Comparison of ENCODE assay signal across 8 cellular contexts in the genomic region with DNA sequence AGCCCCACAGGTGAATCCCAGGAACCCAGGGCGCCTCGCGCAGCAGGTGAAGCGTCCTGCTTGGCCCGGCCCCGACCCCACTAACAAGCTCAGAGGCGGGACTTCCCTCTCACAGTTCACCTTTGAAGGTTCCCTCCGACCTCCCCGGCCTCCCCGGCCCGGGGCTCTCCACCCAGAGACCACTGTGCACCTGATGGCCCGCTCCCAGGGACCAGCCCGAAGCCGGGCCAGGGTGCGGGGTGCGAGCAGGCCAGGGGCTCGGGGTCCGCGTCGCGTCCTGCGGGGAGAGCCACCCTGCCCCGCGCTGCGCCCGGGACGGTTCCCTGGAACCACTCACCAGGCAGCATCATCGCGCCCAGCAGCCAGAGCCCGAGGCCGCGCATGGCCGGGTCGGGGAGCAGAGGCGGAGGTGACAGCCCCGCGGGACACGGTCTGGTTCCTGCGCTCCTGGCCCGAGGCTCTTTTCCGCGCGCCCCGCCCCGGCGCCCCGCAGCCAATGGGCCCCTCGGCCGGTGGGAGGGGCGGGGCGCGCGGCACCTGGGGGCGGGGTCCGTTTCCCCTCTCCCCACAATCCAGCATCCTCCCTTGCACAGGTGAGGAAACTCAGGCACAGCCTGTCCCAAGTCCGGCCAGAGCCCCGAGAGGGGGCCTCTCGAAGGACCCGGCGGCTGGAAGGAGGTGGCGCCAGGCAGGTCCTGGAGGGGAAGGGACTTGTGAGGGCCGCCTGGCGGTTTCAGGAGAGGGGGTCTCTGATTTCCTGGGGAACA. TPM values are rescaled to one million over a fixed set of nuclear protein-coding genes. Genes with fewer than 3 reads are reported as not detected.
DNase-seq lines count a peak whose midpoint lies in the region; ATAC-seq and TF ChIP-seq lines count a peak whose summit lies in the region.

A gene (minus strand): TSS at position 434 of the 767 bp plus-strand sequence. CDS start 51 bp downstream, at position 383.

- intact Hi-C loops in dorsolateral prefrontal cortex (cut with DNase I), result no loop called here

- peak; percentile 54 for DNase-seq in BE2C
- peak; percentile 82 to 86 for DNase-seq in activated CD4-positive, alpha-beta T cell treated with anti-CD3 and anti-CD28 coated beads, Interleukin-2, amount 50 U/mL, for 48 hours
- DNase-seq in retina, result peak; percentile 51
- no peak for DNase-seq in dorsolateral prefrontal cortex
- DNase-seq in 8988T, result no peak

- H3K36me3 ChIP-seq in BE2C (peaks cover 3% of the 10 kb centered on the region; the same call in 1 of the 2 replicates), esophagus (ENCODE audit: control insufficient read depth in 2 of 2, insufficient read depth in 2 of 2, low read length in 1 of 2) (peaks cover 0 to 23% of the 10 kb centered on the region in 2 donors)

- ATAC-seq in GM19324 (IDR thresholded peaks at IDR 0.05; ENCODE audit: low FRiP score, unreplicated experiment) (peak; percentile 51), HG03457 (IDR thresholded peaks at IDR 0.05; ENCODE audit: unreplicated experiment) (peak; percentile 32)

- H3K27ac ChIP-seq in esophagus (ENCODE audit: low read depth in 2 of 2, low read length in 1 of 2) (no peak within 1 kb of the TSS), dorsolateral prefrontal cortex (no peak within 1 kb of the TSS)

- peaks cover 18% of the 10 kb centered on the region for H3K27me3 ChIP-seq in BE2C
- no peaks in the 10 kb centered on the region for H3K27me3 ChIP-seq in esophagus (ENCODE audit: control insufficient read depth in 1 of 2, insufficient read depth in 2 of 2, low read length in 2 of 2)
- H3K27me3 ChIP-seq in dorsolateral prefrontal cortex, result peaks cover 0 to 27% (median 14%) of the 10 kb centered on the region in 45 donors

- no peaks in the 10 kb centered on the region for H3K9me3 ChIP-seq in BE2C
- no peaks in the 10 kb centered on the region for H3K9me3 ChIP-seq in esophagus (ENCODE audit: control insufficient read depth in 2 of 2, insufficient read depth in 1 of 2, low read depth in 1 of 2, low read length in 1 of 2)

- H3K4me1 ChIP-seq in BE2C (peaks cover 3% of the 10 kb centered on the region; the same call in 1 of the 2 replicates), esophagus (ENCODE audit: control insufficient read depth in 2 of 2, insufficient read depth in 2 of 2, low read length in 1 of 2) (peaks cover 2 to 5% of the 10 kb centered on the region in 2 donors)

- H3K4me3 ChIP-seq in BE2C (ENCODE audit: low read depth, low read length), result no peak within 1 kb of the TSS
- peak within 1 kb of the TSS; percentile 21 to 32 for H3K4me3 ChIP-seq in esophagus (ENCODE audit: low read depth in 1 of 2, low read length in 2 of 2)
- H3K4me3 ChIP-seq in dorsolateral prefrontal cortex, result peak within 1 kb of the TSS in 2 of 59 donors; percentile 15 to 37

- TF ChIP-seq CTCF in BE2C (IDR thresholded peaks at IDR 0.05; ENCODE audit: low read depth, low read length) (no peak), dorsolateral prefrontal cortex (IDR thresholded peaks at IDR 0.05 in 54 of 56, conservative IDR thresholded peaks at IDR 0.05 in 2 of 56; ENCODE audit: low read depth in 1 of 56, partially characterized antibody in 56 of 56) (no peak)

- 6 to 8% methylated on average over 52 to 63 of the region's 63 CpGs for WGBS in esophagus, 2 donors

RNA-seq across cellular contexts. Expression of the gene that starts here (rescaled TPM):
- 1.4 TPM for polyA plus RNA-seq in BE2C (2012; ENCODE audit: insufficient read depth, insufficient read length, low read depth)
- 1 to 10 TPM; 2.4 to 2.6 TPM for polyA plus RNA-seq in esophagus
- 10 to 100 TPM in 21 of 120 experiments, 1 to 10 TPM in 99; 2.0 to 18.0 (median 6.8) TPM for total RNA-seq in dorsolateral prefrontal cortex

Comparison
In these comparisons a context has a peak if more than half of its experiments do, and no peak if none do; other contexts are left out.
1. DNase-seq: peak in BE2C (single experiment), activated CD4-positive, alpha-beta T cell treated with anti-CD3 and anti-CD28 coated beads, Interleukin-2, amount 50 U/mL, for 48 hours (2 of 2) and retina (single experiment); none in dorsolateral prefrontal cortex (0 of 10) and 8988T (single experiment).